In genomic region chr5:140806834-140807775, GRCh38 we compare ENCODE assay signal across 8 cellular contexts. TPM values are rescaled to one million over a fixed set of nuclear protein-coding genes. Genes with fewer than 3 reads are reported as not detected.
DNase-seq lines count a peak whose midpoint lies in the region; ATAC-seq and TF ChIP-seq lines count a peak whose summit lies in the region.

Gene PCDHA4, plus strand, starts transcription at chr5:140807068.

- peak; percentile 71 for ATAC-seq in left lung
- no peak for ATAC-seq in GM19467 (IDR thresholded peaks at IDR 0.05; ENCODE audit: unreplicated experiment)
- ATAC-seq in GM21786 (IDR thresholded peaks at IDR 0.05; ENCODE audit: unreplicated experiment), result no peak

- peaks cover 0 to 67% of the 10 kb centered on the region in 2 donors for H3K9me3 ChIP-seq in left lung

- H3K27ac ChIP-seq in brain microvascular endothelial cell (no peak within 1 kb of the TSS), left lung (no peak within 1 kb of the TSS)

- H3K36me3 ChIP-seq in brain microvascular endothelial cell (replicated peaks) (no peaks in the 10 kb centered on the region), left lung (no peaks in the 10 kb centered on the region)

- intact Hi-C loops in left lung (cut with DNase I), result no loop called here

- in situ Hi-C loops in brain microvascular endothelial cell (cut with HindIII; ENCODE audit: low pct_ligation_motif_present, low sequenced_read_pairs), result no loop called here

- TF ChIP-seq CTCF in brain microvascular endothelial cell (IDR thresholded peaks at IDR 0.05; ENCODE audit: low read depth, low read length, missing control alignments), result peak; percentile 51
- peak; percentile 21 to 28 for TF ChIP-seq CTCF in left lung (IDR thresholded peaks at IDR 0.05)

- H3K27me3 ChIP-seq in brain microvascular endothelial cell (replicated peaks), result no peaks in the 10 kb centered on the region
- H3K27me3 ChIP-seq in left lung, result peaks cover 0 to 36% of the 10 kb centered on the region in 2 donors

- DNase-seq in Ammon's horn (ENCODE audit: low spot score) (peak; percentile 43), HuH-7 (ENCODE audit: low spot score) (peak; percentile 71), brain microvascular endothelial cell (no peak), left lung (no peak), HK-2 (ENCODE audit: unreplicated experiment) (no peak), NCI-H345 treated with DMSO at 0.1 percent for 48 hours (lab: John Stamatoyannopoulos, UW; ENCODE audit: unreplicated experiment) (no peak)

- H3K4me1 ChIP-seq in left lung, result no peaks in the 10 kb centered on the region

- H3K4me3 ChIP-seq in brain microvascular endothelial cell (ENCODE audit: low read depth, low read length) (peak within 1 kb of the TSS; percentile 5), left lung (no peak within 1 kb of the TSS)

RNA-seq across cellular contexts. Expression of gene PCDHA4, which starts in this region (rescaled TPM):
- under 1 TPM; 0.65 to 0.79 TPM for total RNA-seq in left lung

Comparison
In these comparisons a context has a peak if more than half of its experiments do, and no peak if none do; other contexts are left out.
1. Peak in ATAC-seq in left lung; RNA of the gene not detected or under 1 TPM.
2. DNase-seq: peak in Ammon's horn (single experiment) and HuH-7 (single experiment); none in brain microvascular endothelial cell (single experiment), left lung (0 of 2), HK-2 (single experiment) and NCI-H345 treated with DMSO at 0.1 percent for 48 hours (single experiment).